1 cellular context compared by ENCODE assay signal in genomic region chr11:58561394-58562102, GRCh38.
TF ChIP-seq lines count a peak whose summit lies in the region.

No MANE protein-coding gene starts in this region.

TF ChIP-seq in A549, 52 proteins besides CTCF, POLR2A, EP300 and RAD21:
- TF ChIP-seq ZC3H11A (IDR thresholded peaks at IDR 0.05) (no peak), MAX (IDR thresholded peaks at IDR 0.05) (no peak), ESRRA (IDR thresholded peaks at IDR 0.05; ENCODE audit: borderline replicate concordance, low read length) (no peak)
TF ChIP-seq in A549: peak in this region for 0.
